Comparison of ENCODE assay signal across 9 cellular contexts in genomic region chr7:150755473-150756099, GRCh38. TPM values are rescaled to one million over a fixed set of nuclear protein-coding genes. Genes with fewer than 3 reads are reported as not detected.
DNase-seq lines count a peak whose midpoint lies in the region; ATAC-seq and TF ChIP-seq lines count a peak whose summit lies in the region.
"Had no signal": no experiment of that assay in that cellular context is flagged by ENCODE, and none has a peak within 500 bp of the region (broad histone marks: within the 10 kb centered on the region; RNA-seq: fewer than 3 reads in every experiment).

No MANE protein-coding gene starts in this region.

- H3K4me1 ChIP-seq in mucosa of descending colon (ENCODE audit: low read depth): no peaks in the 10 kb centered on the region

- H3K9me3 ChIP-seq in CD4-positive, alpha-beta T cell (ENCODE audit: control insufficient read depth, low read length): no peaks in the 10 kb centered on the region
- no peaks in the 10 kb centered on the region for H3K9me3 ChIP-seq in mucosa of descending colon

- CTCF ChIA-PET in CD4-positive, alpha-beta T cell (lab: Charles Lee): interaction anchor here (0.7 to 2.9 kb wide), 13 partner anchors 13 to 306 kb away, joined by 3 to 48 read pairs (median 6); partner anchors contain the start of genes GIMAP1, GIMAP4, GIMAP5 and GIMAP7

- intact Hi-C loops in CD4-positive, alpha-beta T cell (cut with DNase I, micrococcal nuclease): loop anchor here (1.0 to 10.0 kb wide), 8 partner anchors 19 to 401 kb away; partner anchors contain the start of genes GIMAP7 (in 2 of the 2), GIMAP1 (in 1 of the 2), GIMAP2 (in 1 of the 2) and GIMAP5 (in 1 of the 2)
- intact Hi-C loops in mucosa of descending colon (cut with DNase I, micrococcal nuclease): no loop called here

- H3K27me3 ChIP-seq in CD4-positive, alpha-beta T cell (ENCODE audit: control insufficient read depth, insufficient read depth, low read length): no peaks in the 10 kb centered on the region

- H3K9me3 Mint-ChIP-seq in CD4-positive, alpha-beta T cell: peaks cover 2% of the 10 kb centered on the region

- peak overlapping the region; percentile 99 for H3K27ac Mint-ChIP-seq in CD4-positive, alpha-beta T cell

- peak; percentile 85 for ATAC-seq in CD4-positive, alpha-beta T cell (ENCODE audit: poor library complexity)
- ATAC-seq in HG03175 (IDR thresholded peaks at IDR 0.05; ENCODE audit: unreplicated experiment): peak; percentile 63
- peak; percentile 88 for ATAC-seq in mucosa of descending colon
- ATAC-seq in HG03520 (IDR thresholded peaks at IDR 0.05; ENCODE audit: unreplicated experiment): no peak

- no peaks in the 10 kb centered on the region for H3K36me3 ChIP-seq in mucosa of descending colon (ENCODE audit: low read depth)

- peaks cover 64% of the 10 kb centered on the region for H3K4me1 Mint-ChIP-seq in CD4-positive, alpha-beta T cell (ENCODE audit: low read depth)

- TF ChIP-seq CTCF in CD4-positive, alpha-beta T cell (IDR thresholded peaks at IDR 0.05): no peak
- no peak for TF ChIP-seq CTCF in mucosa of descending colon (IDR thresholded peaks at IDR 0.05)

- peak overlapping the region; percentile 87 for H3K4me3 Mint-ChIP-seq in CD4-positive, alpha-beta T cell

- peaks cover 7% of the 10 kb centered on the region for H3K36me3 Mint-ChIP-seq in CD4-positive, alpha-beta T cell (ENCODE audit: low read depth)

- POLR2A ChIA-PET in CD4-positive, alpha-beta T cell (lab: Charles Lee): interaction anchor here (0.5 to 5.2 kb wide), 51 partner anchors 11 to 387 kb away, joined by 3 to 120 read pairs (median 5); partner anchors contain the start of genes GIMAP1, GIMAP2, GIMAP4 and GIMAP5

- H3K27me3 Mint-ChIP-seq in CD4-positive, alpha-beta T cell: peaks cover 5% of the 10 kb centered on the region

- peak overlapping the region; percentile 76 for H3K27ac ChIP-seq in CD4-positive, alpha-beta T cell (ENCODE audit: low read depth, low read length)

- DNase-seq in CD4-positive, alpha-beta T cell: peak in 8 of 10 experiments; percentile 63 to 80 (median 70)
- peak; percentile 53 for DNase-seq in activated T-cell treated with anti-CD3 and anti-CD28 coated beads for 4 hours
- DNase-seq in mucosa of descending colon: no peak
- DNase-seq in NCI-H524 (lab: John Stamatoyannopoulos, UW): no peak
- no peak for DNase-seq in NCI-H1105 treated with DMSO at 0.1 percent for 48 hours (lab: John Stamatoyannopoulos, UW)
- no peak for DNase-seq in NCI-H1694 treated with DMSO at 0.1 percent for 48 hours (lab: John Stamatoyannopoulos, UW)
- DNase-seq: NCI-H1436 treated with DMSO at 0.1 percent for 48 hours had no signal

- H3K4me3 ChIP-seq in mucosa of descending colon: no peak overlapping the region

RNA-seq across cellular contexts. Expression of gene GIMAP5, which starts 18.4 kb away (rescaled TPM):
- total RNA-seq in CD4-positive, alpha-beta T cell: 10 to 100 TPM; 31.3 to 35.2 TPM
- 10 to 100 TPM in 1 of 3 donors, 1 to 10 TPM in 2; 3.1 to 10.3 (median 9.3) TPM for total RNA-seq in mucosa of descending colon

RNA-seq across cellular contexts. Expression of gene GIMAP1, which starts 39.2 kb away (rescaled TPM):
- total RNA-seq in CD4-positive, alpha-beta T cell: 1 to 10 TPM; 8.0 to 8.1 TPM
- 1 to 10 TPM in 2 of 3 donors, under 1 TPM in 1; 0.84 to 3.6 (median 2.9) TPM for total RNA-seq in mucosa of descending colon

RNA-seq across cellular contexts. Expression of gene TMEM176B, which starts 44.6 kb away (rescaled TPM):
- total RNA-seq in CD4-positive, alpha-beta T cell: not detected
- 100 to 1,000 TPM; 210 to 401 (median 338) TPM for total RNA-seq in mucosa of descending colon

RNA-seq across cellular contexts. Expression of gene TMEM176A, which starts 45.0 kb away (rescaled TPM):
- total RNA-seq in CD4-positive, alpha-beta T cell: not detected
- 100 to 1,000 TPM; 178 to 282 (median 245) TPM for total RNA-seq in mucosa of descending colon

Comparison
In these comparisons a context has a peak if more than half of its experiments do, and no peak if none do; other contexts are left out.
1. DNase-seq: peak in CD4-positive, alpha-beta T cell (8 of 10) and activated T-cell treated with anti-CD3 and anti-CD28 coated beads for 4 hours (single experiment); none in mucosa of descending colon (0 of 3), NCI-H524 (0 of 2), NCI-H1105 treated with DMSO at 0.1 percent for 48 hours (single experiment) and NCI-H1694 treated with DMSO at 0.1 percent for 48 hours (single experiment).
2. RNA of gene TMEM176B, which starts 44.6 kb away (total RNA-seq): 210 to 401 TPM in mucosa of descending colon; not detected in CD4-positive, alpha-beta T cell; every median in the first group is over 100 times any median in the second.
3. intact Hi-C loops: an anchor here in CD4-positive, alpha-beta T cell (1.0 to 10.0 kb wide); none called in mucosa of descending colon.